18 cellular contexts compared by ENCODE assay signal in the genomic region with DNA sequence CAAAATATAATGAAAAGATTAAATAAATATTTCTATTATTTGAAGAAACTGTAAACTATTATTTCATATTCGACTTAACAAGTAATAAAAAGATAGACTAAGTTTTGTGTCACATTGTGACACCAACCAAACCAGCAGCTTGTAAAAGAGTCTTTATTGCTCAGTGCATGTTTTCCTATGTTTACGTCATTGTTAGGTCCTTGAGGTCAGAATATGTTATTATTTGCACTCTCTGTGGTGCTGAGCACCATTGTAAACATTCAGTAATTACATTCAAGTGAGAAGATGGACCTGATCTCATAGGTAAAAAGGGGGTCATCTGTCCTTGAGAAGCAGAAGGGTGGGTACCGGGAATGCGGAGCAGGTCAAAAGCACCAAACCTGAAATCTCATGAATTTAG.
DNase-seq lines count a peak whose midpoint lies in the region; TF ChIP-seq lines count a peak whose summit lies in the region.
"Had no signal": no experiment of that assay in that cellular context is flagged by ENCODE, and none has a peak within 500 bp of the region (broad histone marks: within the 10 kb centered on the region; RNA-seq: fewer than 3 reads in every experiment).

No MANE protein-coding gene starts in this region.

- no peak overlapping the region for H3K4me3 ChIP-seq in neural progenitor cell
- H3K4me3 ChIP-seq: BLaER1, PC-9, SJCRH30 had no signal

- H3K36me3 Mint-ChIP-seq in neural progenitor cell (peaks cover 5% of the 10 kb centered on the region), MCF 10A (ENCODE audit: insufficient read depth, unreplicated experiment) (no peaks in the 10 kb centered on the region)
- H3K36me3 Mint-ChIP-seq: CD4-positive, alpha-beta memory T cell had no signal

- H3F3A ChIP-seq in neural progenitor cell (ENCODE audit: low read depth), result no peaks in the 10 kb centered on the region

- no peak overlapping the region for H2AFZ ChIP-seq in neural progenitor cell (replicated peaks)
- H2AFZ ChIP-seq: PC-9 had no signal

- H3K9ac ChIP-seq in neural progenitor cell, result no peak overlapping the region
- H3K9ac ChIP-seq: BLaER1 had no signal

- no peaks in the 10 kb centered on the region for H3K4me1 Mint-ChIP-seq in neural progenitor cell
- H3K4me1 Mint-ChIP-seq in MCF 10A (ENCODE audit: insufficient read depth, unreplicated experiment), result no peaks in the 10 kb centered on the region
- H3K4me1 Mint-ChIP-seq: CD4-positive, alpha-beta memory T cell had no signal

- no peak overlapping the region for H3K4me2 ChIP-seq in neural progenitor cell
- H3K4me2 ChIP-seq: BLaER1, PC-9 had no signal

- intact Hi-C loops in MCF 10A (cut with micrococcal nuclease), result no loop called here

- H4K20me1 ChIP-seq in neural progenitor cell (ENCODE audit: low read depth), result no peaks in the 10 kb centered on the region
- H4K20me1 ChIP-seq: BLaER1 had no signal

- TF ChIP-seq CTCF in neural progenitor cell (IDR thresholded peaks at IDR 0.05), result no peak
- no peak for TF ChIP-seq CTCF in MCF 10A (IDR thresholded peaks at IDR 0.05; ENCODE audit: unreplicated experiment)

- H3K4me1 ChIP-seq in neural progenitor cell, result no peaks in the 10 kb centered on the region
- H3K4me1 ChIP-seq: BLaER1, SJCRH30 had no signal

- BruUV-seq in MCF 10A (replicated peaks; lab: Mats Ljungman, UMichigan), result no TSS peak

- POLR2A ChIA-PET in MCF 10A (lab: Yijun Ruan, JAX), result no interaction called here

- no peaks in the 10 kb centered on the region for H3K36me3 ChIP-seq in neural progenitor cell
- H3K36me3 ChIP-seq: BLaER1, SJCRH30 had no signal

- no peaks in the 10 kb centered on the region for H3K27me3 ChIP-seq in neural progenitor cell
- H3K27me3 ChIP-seq: BLaER1, SJCRH30 had no signal

- CTCF ChIA-PET in MCF 10A (lab: Yijun Ruan, JAX), result no interaction called here

- H3K27me3 Mint-ChIP-seq in neural progenitor cell (ENCODE audit: insufficient read depth, low read depth) (peaks cover 3% of the 10 kb centered on the region), MCF 10A (ENCODE audit: insufficient read depth, unreplicated experiment) (no peaks in the 10 kb centered on the region)
- H3K27me3 Mint-ChIP-seq: CD4-positive, alpha-beta memory T cell had no signal

- H3K9me3 Mint-ChIP-seq in neural progenitor cell (peaks cover 10% of the 10 kb centered on the region), MCF 10A (ENCODE audit: unreplicated experiment) (no peaks in the 10 kb centered on the region)

- peak; percentile 33 for DNase-seq in NCI-H2029 (lab: John Stamatoyannopoulos, UW)
- no peak for DNase-seq in NCI-H2029 treated with DMSO at 0.1 percent for 48 hours (lab: John Stamatoyannopoulos, UW)
- peak; percentile 3 for DNase-seq in HuH-7.5 (ENCODE audit: low spot score)
- peak; percentile 78 for DNase-seq in NCI-H748 treated with DMSO at 0.1 percent for 48 hours (lab: John Stamatoyannopoulos, UW)
- no peak for DNase-seq in neural progenitor cell (ENCODE audit: low spot score)
- DNase-seq in MCF 10A (ENCODE audit: unreplicated experiment), result no peak
- DNase-seq in NCI-H2171 (lab: John Stamatoyannopoulos, UW), result no peak
- DNase-seq: CD4-positive, alpha-beta memory T cell; H7; IMR-90; Karpas-422; NCI-H1417 treated with DMSO at 0.1 percent for 48 hours; NCI-H2081 treated with DMSO at 0.1 percent for 48 hours; NCI-H82; PC-9; SJCRH30 had no signal

- H3K4me3 Mint-ChIP-seq in neural progenitor cell (no peak overlapping the region), MCF 10A (ENCODE audit: unreplicated experiment) (no peak overlapping the region)
- H3K4me3 Mint-ChIP-seq: CD4-positive, alpha-beta memory T cell had no signal

- H3K27ac Mint-ChIP-seq in neural progenitor cell (peak overlapping the region; percentile 39), MCF 10A (ENCODE audit: low read depth, unreplicated experiment) (no peak overlapping the region)
- H3K27ac Mint-ChIP-seq: CD4-positive, alpha-beta memory T cell had no signal

- no peaks in the 10 kb centered on the region for H3K9me3 ChIP-seq in neural progenitor cell (ENCODE audit: low read depth)
- H3K9me3 ChIP-seq: SJCRH30 had no signal

- no peak overlapping the region for H3K27ac ChIP-seq in neural progenitor cell
- H3K27ac ChIP-seq: BLaER1, PC-9, RWPE1, SJCRH30 had no signal

- H3K79me2 ChIP-seq in neural progenitor cell (ENCODE audit: low read depth), result no peaks in the 10 kb centered on the region

Comparison
In these comparisons a context has a peak if more than half of its experiments do, and no peak if none do; other contexts are left out.
1. DNase-seq: peak in NCI-H2029 (single experiment), HuH-7.5 (single experiment) and NCI-H748 treated with DMSO at 0.1 percent for 48 hours (single experiment); none in NCI-H2029 treated with DMSO at 0.1 percent for 48 hours (single experiment), neural progenitor cell (single experiment), MCF 10A (single experiment) and NCI-H2171 (single experiment).